8 cellular contexts compared by ENCODE assay signal in the genomic region with DNA sequence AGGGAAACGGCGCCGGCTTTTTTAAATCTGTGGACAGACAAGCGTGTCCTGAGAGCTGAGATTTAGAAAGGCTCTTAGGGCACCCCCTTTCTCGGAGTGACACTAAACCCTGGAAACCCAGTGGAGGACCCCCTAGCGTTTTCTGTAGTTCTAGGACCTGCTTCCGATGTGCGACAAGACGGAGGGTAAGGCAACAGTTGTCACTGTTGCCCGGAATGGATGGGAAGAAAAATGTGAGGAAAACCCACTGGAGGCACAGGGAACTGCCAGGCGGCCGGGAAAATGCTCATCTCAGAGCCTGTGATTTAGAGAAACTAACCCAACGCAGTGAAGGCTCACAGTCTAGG. TPM values are rescaled to one million over a fixed set of nuclear protein-coding genes. Genes with fewer than 3 reads are reported as not detected.
A peak's percentile ranks its signal among the peaks of the same experiment; 100 is the strongest.
DNase-seq lines count a peak whose midpoint lies in the region; ATAC-seq, FAIRE-seq and TF ChIP-seq lines count a peak whose summit lies in the region.

No MANE protein-coding gene starts in this region.

- POLR2A ChIA-PET in AG04450 (lab: Yijun Ruan, JAX) = interaction anchor here (0.6 to 2.1 kb wide), 13 partner anchors 10 to 1692 kb away, joined by 3 to 24 read pairs (median 4); a partner anchor contains a TSS

- CTCF ChIA-PET in AG04450 (lab: Charles Lee) = interaction anchor here (0.6 to 1.0 kb wide), 4 partner anchors 8 to 783 kb away, joined by 3 to 4 read pairs (median 3); no protein-coding TSS in a partner anchor

- no peaks in the 10 kb centered on the region for H3K27me3 ChIP-seq in AG04450 (ENCODE audit: control insufficient read depth, insufficient read depth, low read length)

- WGBS in mesodermal cell (ENCODE audit: insufficient coverage in 2 of 2), 2 experiments = 0 to 6% methylated on average over 9 to 12 of the region's 13 CpGs

- FAIRE-seq in GM19239 (lab: Jason Lieb, UNC) = peak; percentile 40

- peak; percentile 23; the same call in 1 of the 2 replicates for TF ChIP-seq CTCF in AG04450 (IDR thresholded peaks at IDR 0.05; ENCODE audit: low read depth, low read length)

- DNase-seq in AG04450 (ENCODE audit: low read depth, low spot score) = no peak
- no peak for DNase-seq in GM19239 (ENCODE audit: insufficient read length, low spot score)
- DNase-seq in NCI-H526 (lab: John Stamatoyannopoulos, UW) = peak; percentile 73 to 76
- DNase-seq in caudate nucleus (lab: John Stamatoyannopoulos, UW) = peak in 1 of 61 donors; percentile 62
- no peak for DNase-seq in KBM-7
- DNase-seq in GDM1 (lab: John Stamatoyannopoulos, UW) = no peak

- peaks cover 61% of the 10 kb centered on the region for H3K36me3 ChIP-seq in mesodermal cell (ENCODE audit: control insufficient read depth, insufficient read depth, low read length)

- peaks cover 21% of the 10 kb centered on the region for H3K4me1 ChIP-seq in mesodermal cell (ENCODE audit: control insufficient read depth, insufficient read depth, low read length, poor library complexity, severe bottlenecking)

- H3K9me3 ChIP-seq in AG04450 (ENCODE audit: control insufficient read depth, insufficient read depth, low read length) = no peaks in the 10 kb centered on the region
- H3K9me3 ChIP-seq in mesodermal cell (ENCODE audit: control insufficient read depth, low read length) = no peaks in the 10 kb centered on the region

- H3K4me3 ChIP-seq in AG04450 (ENCODE audit: low read depth, low read length) (peak overlapping the region; percentile 66), mesodermal cell (ENCODE audit: extremely low read depth, insufficient read depth, low read length, poor library complexity, severe bottlenecking) (peak overlapping the region; percentile 90)

- ATAC-seq in GM21576 (IDR thresholded peaks at IDR 0.05; ENCODE audit: unreplicated experiment) = no peak

- H3K27ac ChIP-seq in AG04450 (ENCODE audit: low read depth, low read length) (no peak overlapping the region), caudate nucleus (ENCODE audit: low read depth, low read length) (peak overlapping the region; percentile 83), mesodermal cell (ENCODE audit: low read depth, low read length, severe bottlenecking) (peak overlapping the region; percentile 84)

- in situ Hi-C loops in KBM-7 (cut with MboI; ENCODE audit: low pct_unique_long_range_greater_than_20kb, low sequenced_read_pairs) = no loop called here

RNA-seq across cellular contexts. Expression of a gene that starts 0.6 kb away (rescaled TPM):
- polyA plus RNA-seq in AG04450 (2011; rRNA removed) = 70.8 and 84.3 TPM in 2 replicates
- 9.6 and 11.4 TPM in 2 replicates for polyA minus RNA-seq in AG04450 (2011; rRNA and poly(A)+ RNA removed)
- polyA plus RNA-seq in mesodermal cell (2013, experiment 1 of 2) = 87.1 TPM
- 90.8 TPM for polyA plus RNA-seq in mesodermal cell (2013, experiment 2 of 2)

RNA-seq across cellular contexts. Expression of a gene that starts 9.9 kb away (rescaled TPM):
- polyA plus RNA-seq in AG04450 (2011; rRNA removed) = 51.7 and 58.2 TPM in 2 replicates
- 50.3 and 58.5 TPM in 2 replicates for polyA minus RNA-seq in AG04450 (2011; rRNA and poly(A)+ RNA removed)
- polyA plus RNA-seq in mesodermal cell (2013, experiment 1 of 2) = 37.4 TPM
- 42.8 TPM for polyA plus RNA-seq in mesodermal cell (2013, experiment 2 of 2)

RNA-seq across cellular contexts. Expression of a gene that starts 13.5 kb away (rescaled TPM):
- polyA plus RNA-seq in AG04450 (2011; rRNA removed) = not detected in 2 replicates
- polyA minus RNA-seq in AG04450 (2011; rRNA and poly(A)+ RNA removed) = not detected in 2 replicates
- polyA plus RNA-seq in mesodermal cell (2013, experiment 1 of 2) = not detected
- not detected for polyA plus RNA-seq in mesodermal cell (2013, experiment 2 of 2)

RNA-seq across cellular contexts. Expression of a gene that starts 25.6 kb away (rescaled TPM):
- polyA plus RNA-seq in AG04450 (2011; rRNA removed) = 141 and 156 TPM in 2 replicates
- polyA minus RNA-seq in AG04450 (2011; rRNA and poly(A)+ RNA removed) = 67.9 and 73.2 TPM in 2 replicates
- polyA plus RNA-seq in mesodermal cell (2013, experiment 1 of 2) = 65.5 TPM
- 60.4 TPM for polyA plus RNA-seq in mesodermal cell (2013, experiment 2 of 2)

RNA-seq across cellular contexts. Expression of a gene that starts 51.6 kb away (rescaled TPM):
- 69.6 and 79.9 TPM in 2 replicates for polyA plus RNA-seq in AG04450 (2011; rRNA removed)
- 57.0 and 62.3 TPM in 2 replicates for polyA minus RNA-seq in AG04450 (2011; rRNA and poly(A)+ RNA removed)
- polyA plus RNA-seq in mesodermal cell (2013, experiment 1 of 2) = 83.9 TPM
- polyA plus RNA-seq in mesodermal cell (2013, experiment 2 of 2) = 79.0 TPM

Comparison
In these comparisons a context has a peak if more than half of its experiments do, and no peak if none do; other contexts are left out.
1. DNase-seq: peak in NCI-H526 (2 of 2); none in AG04450 (single experiment), GM19239 (single experiment), KBM-7 (single experiment) and GDM1 (single experiment).